In the genomic region with DNA sequence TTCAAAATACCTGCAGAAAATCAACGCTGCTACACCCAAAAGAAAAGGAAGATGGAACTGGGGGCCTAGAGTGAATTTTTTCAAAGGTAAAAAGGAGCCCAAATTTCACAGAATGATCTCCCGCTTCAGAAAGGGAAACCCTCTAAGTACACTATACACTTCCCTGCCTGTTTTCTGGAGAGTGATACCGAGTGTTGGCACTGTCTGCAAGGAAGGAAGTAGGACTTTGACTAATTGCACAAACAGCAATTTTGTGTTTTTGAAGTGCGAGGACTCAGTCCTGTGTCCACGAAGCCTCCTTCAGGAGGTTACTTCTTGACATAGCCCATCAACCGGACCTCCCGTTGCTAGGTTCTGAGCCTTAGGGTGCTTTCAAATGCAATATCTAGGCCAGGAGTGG, we compare ENCODE assay signal across 8 cellular contexts.
"Had no signal": no experiment of that assay in that cellular context is flagged by ENCODE, and none has a peak within 500 bp of the region (broad histone marks: within the 10 kb centered on the region; RNA-seq: fewer than 3 reads in every experiment).

No MANE protein-coding gene starts in this region.

- ATAC-seq: GM12878 had no signal

- H3K4me3 ChIP-seq: GM12878 had no signal

- FAIRE-seq: G401.6, GM12878, GM12891, GM12892, GM18507, GM19239 had no signal

- DNase-seq: GDM1, GF-D8 had no signal
